In the genomic region with DNA sequence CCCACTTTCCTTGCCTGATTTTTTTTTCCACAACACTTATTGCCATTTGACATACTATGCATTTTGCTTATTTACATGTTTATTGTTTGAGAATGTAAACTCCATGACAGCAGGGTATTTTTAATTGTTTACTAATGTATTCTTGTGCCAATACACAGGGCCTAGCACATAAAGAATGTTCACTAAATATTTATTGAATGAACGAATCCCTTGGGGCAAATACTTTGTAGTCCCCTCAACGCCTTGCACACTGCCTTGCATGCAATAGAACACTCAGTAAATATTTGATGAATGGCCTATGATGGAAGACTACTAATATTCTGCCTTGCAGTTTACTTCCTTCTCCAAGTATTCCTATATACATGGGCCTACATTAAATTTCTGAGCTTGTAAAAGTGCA, we compare ENCODE assay signal across 17 cellular contexts. TPM values are rescaled to one million over a fixed set of nuclear protein-coding genes. Genes with fewer than 3 reads are reported as not detected.
DNase-seq lines count a peak whose midpoint lies in the region; ATAC-seq and TF ChIP-seq lines count a peak whose summit lies in the region.
"Had no signal": no experiment of that assay in that cellular context is flagged by ENCODE, and none has a peak within 500 bp of the region (broad histone marks: within the 10 kb centered on the region; RNA-seq: fewer than 3 reads in every experiment).

No MANE protein-coding gene starts in this region.

- H3K27ac Mint-ChIP-seq in activated T-helper 1 cell treated with anti-CD3 and anti-CD28 coated beads, Interleukin-12 subunit alpha, Interleukin-12 subunit beta, Interleukin-2, Interleukin-4 antibody, amounts not matched to agents 30 ng/mL and 10 ng/mL and 1 ng/mL, durations not matched to agents 14 hours and 24 hours and 36 hours, result peak overlapping the region; percentile 15

- H3K36me3 ChIP-seq in mucosa of descending colon (ENCODE audit: low read depth), result no peaks in the 10 kb centered on the region
- H3K36me3 ChIP-seq: BLaER1 treated with 17β-estradiol and CSF1 and Interleukin-3, amounts not matched to agents 10 nM and 100 nM had no signal

- no peaks in the 10 kb centered on the region for H3K9me3 Mint-ChIP-seq in activated T-helper 1 cell treated with anti-CD3 and anti-CD28 coated beads, Interleukin-12 subunit alpha, Interleukin-12 subunit beta, Interleukin-2, Interleukin-4 antibody, amounts not matched to agents 30 ng/mL and 10 ng/mL and 1 ng/mL, durations not matched to agents 14 hours and 24 hours and 36 hours

- peak overlapping the region; percentile 86 for H3K27ac ChIP-seq in C4-2B

- H3K4me3 Mint-ChIP-seq in activated T-helper 1 cell treated with anti-CD3 and anti-CD28 coated beads, Interleukin-12 subunit alpha, Interleukin-12 subunit beta, Interleukin-2, Interleukin-4 antibody, amounts not matched to agents 30 ng/mL and 10 ng/mL and 1 ng/mL, durations not matched to agents 14 hours and 24 hours and 36 hours, result no peak overlapping the region

- no peak overlapping the region for H3K4me3 ChIP-seq in mucosa of descending colon

- H3K4me1 Mint-ChIP-seq in activated T-helper 1 cell treated with anti-CD3 and anti-CD28 coated beads, Interleukin-12 subunit alpha, Interleukin-12 subunit beta, Interleukin-2, Interleukin-4 antibody, amounts not matched to agents 30 ng/mL and 10 ng/mL and 1 ng/mL, durations not matched to agents 14 hours and 24 hours and 36 hours (ENCODE audit: low read depth), result peaks cover 22% of the 10 kb centered on the region

- H3K9me3 ChIP-seq in mucosa of descending colon, result no peaks in the 10 kb centered on the region
- H3K9me3 ChIP-seq: SK-N-SH had no signal

- intact Hi-C loops in activated T-helper 1 cell treated with anti-CD3 and anti-CD28 coated beads, Interleukin-12 subunit alpha, Interleukin-12 subunit beta, Interleukin-2, Interleukin-4 antibody, amounts not matched to agents 30 ng/mL and 10 ng/mL and 1 ng/mL, durations not matched to agents 14 hours and 24 hours and 36 hours (cut with micrococcal nuclease), result loop anchor here (5.0 to 10.0 kb wide), 4 partner anchors 510 to 1145 kb away; a partner anchor contains a TSS
- intact Hi-C loops in mucosa of descending colon (cut with DNase I, micrococcal nuclease), result no loop called here

- DNase-seq in DMS53 (lab: John Stamatoyannopoulos, UW) (peak; percentile 32), DMS53 treated with DMSO at 0.1 percent for 48 hours (lab: John Stamatoyannopoulos, UW; ENCODE audit: unreplicated experiment) (no peak), M059J (ENCODE audit: low read depth) (peak; percentile 5), mucosa of descending colon (no peak), NCI-H128 (lab: John Stamatoyannopoulos, UW; ENCODE audit: unreplicated experiment) (no peak)
- DNase-seq in activated T-helper 1 cell treated with anti-CD3 and anti-CD28 coated beads, Interleukin-12 subunit alpha, Interleukin-12 subunit beta, Interleukin-2, Interleukin-4 antibody, amounts not matched to agents 30 ng/mL and 10 ng/mL and 1 ng/mL, durations not matched to agents 14 hours and 24 hours and 36 hours (ENCODE audit: low spot score), result no peak
- DNase-seq in activated CD4-positive, CD25-positive, alpha-beta regulatory T cell (lab: John Stamatoyannopoulos, UW), result no peak
- DNase-seq: 8988T, GDM1, GM23248, NCI-H1048, NCI-H1694 treated with DMSO at 0.1 percent for 48 hours, NCI-H524 treated with DMSO at 0.1 percent for 48 hours, OCI-M1, SK-N-SH had no signal

- no peaks in the 10 kb centered on the region for H3K36me3 Mint-ChIP-seq in activated T-helper 1 cell treated with anti-CD3 and anti-CD28 coated beads, Interleukin-12 subunit alpha, Interleukin-12 subunit beta, Interleukin-2, Interleukin-4 antibody, amounts not matched to agents 30 ng/mL and 10 ng/mL and 1 ng/mL, durations not matched to agents 14 hours and 24 hours and 36 hours (ENCODE audit: low read depth)

- no peaks in the 10 kb centered on the region for H3K27me3 Mint-ChIP-seq in activated T-helper 1 cell treated with anti-CD3 and anti-CD28 coated beads, Interleukin-12 subunit alpha, Interleukin-12 subunit beta, Interleukin-2, Interleukin-4 antibody, amounts not matched to agents 30 ng/mL and 10 ng/mL and 1 ng/mL, durations not matched to agents 14 hours and 24 hours and 36 hours (ENCODE audit: insufficient read depth)

- ATAC-seq in mucosa of descending colon, result no peak

- H3K4me1 ChIP-seq in mucosa of descending colon (ENCODE audit: low read depth), result no peaks in the 10 kb centered on the region

- TF ChIP-seq CTCF in C4-2B (conservative IDR thresholded peaks at IDR 0.05) (no peak), mucosa of descending colon (IDR thresholded peaks at IDR 0.05) (no peak)

RNA-seq across cellular contexts. Expression of a gene that starts 1.4 kb away (rescaled TPM):
- 159 and 164 TPM in 2 replicates for total RNA-seq in M059J (2014; rRNA removed; shearing (Covaris generic))
- total RNA-seq in activated T-helper 1 cell treated with anti-CD3 and anti-CD28 coated beads, Interleukin-12 subunit alpha, Interleukin-12 subunit beta, Interleukin-2, Interleukin-4 antibody, amounts not matched to agents 30 ng/mL and 10 ng/mL and 1 ng/mL, durations not matched to agents 14 hours and 24 hours and 36 hours, result 97.9 and 101 TPM in 2 replicates
- 10 to 100 TPM; 10.5 to 18.0 (median 16.2) TPM for total RNA-seq in mucosa of descending colon

Comparison
In these comparisons a context has a peak if more than half of its experiments do, and no peak if none do; other contexts are left out.
1. DNase-seq: peak in DMS53 (single experiment) and M059J (single experiment); none in DMS53 treated with DMSO at 0.1 percent for 48 hours (single experiment), activated T-helper 1 cell treated with anti-CD3 and anti-CD28 coated beads, Interleukin-12 subunit alpha, Interleukin-12 subunit beta, Interleukin-2, Interleukin-4 antibody, amounts not matched to agents 30 ng/mL and 10 ng/mL and 1 ng/mL, durations not matched to agents 14 hours and 24 hours and 36 hours (single experiment), mucosa of descending colon (0 of 3), activated CD4-positive, CD25-positive, alpha-beta regulatory T cell (0 of 4) and NCI-H128 (single experiment).